In genomic region chr4:185531654-185532053, GRCh38 we compare ENCODE assay signal across 9 cellular contexts. TPM values are rescaled to one million over a fixed set of nuclear protein-coding genes. Genes with fewer than 3 reads are reported as not detected.
DNase-seq lines count a peak whose midpoint lies in the region; ATAC-seq and TF ChIP-seq lines count a peak whose summit lies in the region.
"Not testable (repeated sequence)": the region's sequence is repeated elsewhere in the genome, so short reads cannot be mapped to it uniquely, and the experiment has no call there.
"Had no signal": no experiment of that assay in that cellular context is flagged by ENCODE, and none has a peak within 500 bp of the region (broad histone marks: within the 10 kb centered on the region; RNA-seq: fewer than 3 reads in every experiment).

No MANE protein-coding gene starts in this region.

- H3K36me3 ChIP-seq in esophagus muscularis mucosa; skeletal muscle satellite cell (ENCODE audit: insufficient read depth, low read length); thoracic aorta: not testable (repeated sequence)
- H3K36me3 ChIP-seq in heart right ventricle (peaks cover 0 to 20% (median 0%) of the 10 kb centered on the region in 9 donors), psoas muscle (ENCODE audit: insufficient read depth in 1 of 2, low read depth in 1 of 2) (peaks cover 0 to 71% of the 10 kb centered on the region in 2 donors)

- H3K4me3 ChIP-seq in esophagus muscularis mucosa = peak overlapping the region; percentile 84 to 98 (median 92)
- peak overlapping the region in 7 of 10 donors; percentile 69 to 95 (median 83) for H3K4me3 ChIP-seq in heart right ventricle
- H3K4me3 ChIP-seq in psoas muscle = peak overlapping the region; percentile 90
- H3K4me3 ChIP-seq in skeletal muscle satellite cell (ENCODE audit: low read length) = peak overlapping the region; percentile 87
- peak overlapping the region; percentile 88 for H3K4me3 ChIP-seq in thoracic aorta

- H3K27ac ChIP-seq in esophagus muscularis mucosa (replicated peaks in 1 of 4) (peak overlapping the region; percentile 97 to 100 (median 99)), heart right ventricle (peak overlapping the region in 9 of 10 donors; percentile 33 to 99 (median 95)), psoas muscle (peak overlapping the region; percentile 99), thoracic aorta (peak overlapping the region; percentile 99)

- 50% methylated on average over 11 of the region's 11 CpGs for WGBS in esophagus muscularis mucosa
- 68 to 75% methylated on average over 11 of the region's 11 CpGs for WGBS in heart right ventricle, 2 donors
- 29 to 49% (median 34%) methylated on average over 10 to 11 of the region's 11 CpGs for WGBS in psoas muscle, 3 donors

- not testable (repeated sequence) for TF ChIP-seq POLR2A in esophagus muscularis mucosa (IDR thresholded peaks at IDR 0.05; ENCODE audit: low read depth)

- peaks cover 21 to 64% (median 60%) of the 10 kb centered on the region in 4 donors for H3K4me1 ChIP-seq in esophagus muscularis mucosa
- H3K4me1 ChIP-seq in heart right ventricle = peaks cover 0 to 53% (median 20%) of the 10 kb centered on the region in 9 donors
- peaks cover 12% of the 10 kb centered on the region for H3K4me1 ChIP-seq in psoas muscle
- H3K4me1 ChIP-seq in skeletal muscle satellite cell (ENCODE audit: control insufficient read depth, insufficient read depth, low read length) = not testable (repeated sequence)
- H3K4me1 ChIP-seq in thoracic aorta (ENCODE audit: control insufficient read depth in 1 of 2, low read depth in 2 of 2) = peaks cover 23 to 56% of the 10 kb centered on the region in 2 donors

- not testable (repeated sequence) for H3K27me3 ChIP-seq in esophagus muscularis mucosa; psoas muscle (ENCODE audit: insufficient read depth in 3 of 3, low read length in 2 of 3); skeletal muscle satellite cell (ENCODE audit: control insufficient read depth, insufficient read depth, low read length); thoracic aorta (replicated peaks; ENCODE audit: insufficient read depth)
- peaks cover 0 to 54% (median 4%) of the 10 kb centered on the region in 7 donors for H3K27me3 ChIP-seq in heart right ventricle

- ATAC-seq in heart right ventricle (peak in 1 of 8 donors; percentile 10), psoas muscle (peak; percentile 7 to 45 (median 18))
- ATAC-seq in thoracic aorta (ENCODE audit: insufficient number of reproducible peaks, low FRiP score, low read depth) = not testable (repeated sequence)

- intact Hi-C loops in esophagus muscularis mucosa (cut with DNase I); psoas muscle (cut with DNase I): not testable (repeated sequence)
- intact Hi-C loops in heart right ventricle (cut with DNase I) = loop anchor here in 4 of 10 donors (5.0 to 10.0 kb wide), 3 partner anchors 57 to 66 kb away; partner anchors contain the start of gene CCDC110 (in 3 of the 4)

- not testable (repeated sequence) for TF ChIP-seq CTCF in esophagus muscularis mucosa (IDR thresholded peaks at IDR 0.05); heart right ventricle (IDR thresholded peaks at IDR 0.05); psoas muscle (IDR thresholded peaks at IDR 0.05); thoracic aorta (IDR thresholded peaks at IDR 0.05)

- not testable (repeated sequence) for TF ChIP-seq EP300 in esophagus muscularis mucosa (IDR thresholded peaks at IDR 0.05)

- peak overlapping the region; percentile 36 for H3K4me2 ChIP-seq in skeletal muscle satellite cell (ENCODE audit: low read length)

- peak overlapping the region; percentile 95 for H3K9ac ChIP-seq in skeletal muscle satellite cell (ENCODE audit: low read depth, low read length)

- H3K9me3 ChIP-seq in esophagus muscularis mucosa; heart right ventricle; psoas muscle; skeletal muscle satellite cell (replicated peaks; ENCODE audit: low read length); thoracic aorta: not testable (repeated sequence)

- not testable (repeated sequence) for DNase-seq in esophagus muscularis mucosa (ENCODE audit: extremely low spot score); heart right ventricle; thoracic aorta (ENCODE audit: low spot score)
- DNase-seq in left kidney (ENCODE audit: low read depth, low spot score) = peak; percentile 37
- DNase-seq in psoas muscle = peak in 1 of 2 donors; percentile 72

RNA-seq across cellular contexts. Expression of gene PDLIM3, which starts 3.7 kb away (rescaled TPM):
- total RNA-seq in esophagus muscularis mucosa (1,000 to 10,000 TPM; 1,279 to 2,098 (median 1,627) TPM), heart right ventricle (100 to 1,000 TPM; 112 to 846 (median 292) TPM), psoas muscle (1,000 to 10,000 TPM; 2,718 to 5,341 (median 3,828) TPM), thoracic aorta (1,000 to 10,000 TPM in 1 of 2 donors, 100 to 1,000 TPM in 1; 835 to 1,176 TPM)
- polyA plus RNA-seq in heart right ventricle (100 to 1,000 TPM; 120 to 538 TPM), psoas muscle (1,000 to 10,000 TPM in 2 of 3 donors, 100 to 1,000 TPM in 1; 703 to 2,553 (median 1,460) TPM)
- 4.1 and 22.1 TPM in 2 replicates for total RNA-seq in skeletal muscle satellite cell (2012; rRNA removed)
- total RNA-seq: CD4-positive, alpha-beta memory T cell; GM12878; HFFc6 had no signal
- polyA plus RNA-seq: CD4-positive, alpha-beta memory T cell had no signal
